Comparison of ENCODE assay signal across 1 cellular context in the genomic region with DNA sequence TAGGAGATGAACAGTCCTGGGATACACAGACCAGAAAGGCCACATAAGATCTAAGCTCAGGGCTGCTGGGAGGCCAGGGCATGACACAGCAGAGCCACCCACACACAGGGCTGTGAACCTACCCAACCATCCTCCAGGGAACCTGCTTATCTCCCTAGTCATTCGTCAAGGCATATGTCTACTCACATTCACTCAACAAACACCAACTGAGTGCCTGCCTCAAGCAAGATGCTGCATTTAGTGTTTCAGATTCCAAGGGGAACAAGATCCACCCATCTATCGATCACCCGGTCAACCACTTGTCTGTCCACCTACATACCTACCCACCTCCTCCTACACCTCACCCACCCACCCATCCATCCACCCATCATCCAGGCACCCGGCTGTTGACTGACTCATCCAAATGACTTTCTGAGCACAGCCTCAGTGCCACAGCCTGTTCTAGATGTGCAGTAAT.
TF ChIP-seq lines count a peak whose summit lies in the region.

No MANE protein-coding gene starts in this region.

TF ChIP-seq in K562, 482 proteins besides CTCF, POLR2A, EP300 and RAD21 (continued from another document and continues in another):
- TF ChIP-seq, protein P1, sequence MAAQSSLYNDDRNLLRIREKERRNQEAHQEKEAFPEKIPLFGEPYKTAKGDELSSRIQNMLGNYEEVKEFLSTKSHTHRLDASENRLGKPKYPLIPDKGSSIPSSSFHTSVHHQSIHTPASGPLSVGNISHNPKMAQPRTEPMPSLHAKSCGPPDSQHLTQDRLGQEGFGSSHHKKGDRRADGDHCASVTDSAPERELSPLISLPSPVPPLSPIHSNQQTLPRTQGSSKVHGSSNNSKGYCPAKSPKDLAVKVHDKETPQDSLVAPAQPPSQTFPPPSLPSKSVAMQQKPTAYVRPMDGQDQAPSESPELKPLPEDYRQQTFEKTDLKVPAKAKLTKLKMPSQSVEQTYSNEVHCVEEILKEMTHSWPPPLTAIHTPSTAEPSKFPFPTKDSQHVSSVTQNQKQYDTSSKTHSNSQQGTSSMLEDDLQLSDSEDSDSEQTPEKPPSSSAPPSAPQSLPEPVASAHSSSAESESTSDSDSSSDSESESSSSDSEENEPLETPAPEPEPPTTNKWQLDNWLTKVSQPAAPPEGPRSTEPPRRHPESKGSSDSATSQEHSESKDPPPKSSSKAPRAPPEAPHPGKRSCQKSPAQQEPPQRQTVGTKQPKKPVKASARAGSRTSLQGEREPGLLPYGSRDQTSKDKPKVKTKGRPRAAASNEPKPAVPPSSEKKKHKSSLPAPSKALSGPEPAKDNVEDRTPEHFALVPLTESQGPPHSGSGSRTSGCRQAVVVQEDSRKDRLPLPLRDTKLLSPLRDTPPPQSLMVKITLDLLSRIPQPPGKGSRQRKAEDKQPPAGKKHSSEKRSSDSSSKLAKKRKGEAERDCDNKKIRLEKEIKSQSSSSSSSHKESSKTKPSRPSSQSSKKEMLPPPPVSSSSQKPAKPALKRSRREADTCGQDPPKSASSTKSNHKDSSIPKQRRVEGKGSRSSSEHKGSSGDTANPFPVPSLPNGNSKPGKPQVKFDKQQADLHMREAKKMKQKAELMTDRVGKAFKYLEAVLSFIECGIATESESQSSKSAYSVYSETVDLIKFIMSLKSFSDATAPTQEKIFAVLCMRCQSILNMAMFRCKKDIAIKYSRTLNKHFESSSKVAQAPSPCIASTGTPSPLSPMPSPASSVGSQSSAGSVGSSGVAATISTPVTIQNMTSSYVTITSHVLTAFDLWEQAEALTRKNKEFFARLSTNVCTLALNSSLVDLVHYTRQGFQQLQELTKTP (IDR thresholded peaks at IDR 0.05; ENCODE audit: low read depth in 1 of 2, partially characterized antibody in 2 of 2): no peak
- no peak for TF ChIP-seq ILK (tag; IDR thresholded peaks at IDR 0.05; ENCODE audit: borderline replicate concordance, low read depth)
- TF ChIP-seq HSF4 (CRISPR knock-in tag; IDR thresholded peaks at IDR 0.05; ENCODE audit: borderline replicate concordance): no peak
- TF ChIP-seq CXXC5 (CRISPR knock-in tag; IDR thresholded peaks at IDR 0.05): peak; percentile 22; the same call in 1 of the 2 replicates
- peak; percentile 28; the same call in 1 of the 2 replicates for TF ChIP-seq TAL1 (IDR thresholded peaks at IDR 0.05)
- TF ChIP-seq HDGF (IDR thresholded peaks at IDR 0.05): peak; percentile 81
- 0 out of 2 replicates have a peak, but pooled peaks have one; percentile 26 for TF ChIP-seq TEAD4 (IDR thresholded peaks at IDR 0.05; ENCODE audit: low read length)
- TF ChIP-seq TEAD4 (CRISPR knock-in tag; IDR thresholded peaks at IDR 0.05; ENCODE audit: borderline replicate concordance): no peak
- TF ChIP-seq, protein P2, sequence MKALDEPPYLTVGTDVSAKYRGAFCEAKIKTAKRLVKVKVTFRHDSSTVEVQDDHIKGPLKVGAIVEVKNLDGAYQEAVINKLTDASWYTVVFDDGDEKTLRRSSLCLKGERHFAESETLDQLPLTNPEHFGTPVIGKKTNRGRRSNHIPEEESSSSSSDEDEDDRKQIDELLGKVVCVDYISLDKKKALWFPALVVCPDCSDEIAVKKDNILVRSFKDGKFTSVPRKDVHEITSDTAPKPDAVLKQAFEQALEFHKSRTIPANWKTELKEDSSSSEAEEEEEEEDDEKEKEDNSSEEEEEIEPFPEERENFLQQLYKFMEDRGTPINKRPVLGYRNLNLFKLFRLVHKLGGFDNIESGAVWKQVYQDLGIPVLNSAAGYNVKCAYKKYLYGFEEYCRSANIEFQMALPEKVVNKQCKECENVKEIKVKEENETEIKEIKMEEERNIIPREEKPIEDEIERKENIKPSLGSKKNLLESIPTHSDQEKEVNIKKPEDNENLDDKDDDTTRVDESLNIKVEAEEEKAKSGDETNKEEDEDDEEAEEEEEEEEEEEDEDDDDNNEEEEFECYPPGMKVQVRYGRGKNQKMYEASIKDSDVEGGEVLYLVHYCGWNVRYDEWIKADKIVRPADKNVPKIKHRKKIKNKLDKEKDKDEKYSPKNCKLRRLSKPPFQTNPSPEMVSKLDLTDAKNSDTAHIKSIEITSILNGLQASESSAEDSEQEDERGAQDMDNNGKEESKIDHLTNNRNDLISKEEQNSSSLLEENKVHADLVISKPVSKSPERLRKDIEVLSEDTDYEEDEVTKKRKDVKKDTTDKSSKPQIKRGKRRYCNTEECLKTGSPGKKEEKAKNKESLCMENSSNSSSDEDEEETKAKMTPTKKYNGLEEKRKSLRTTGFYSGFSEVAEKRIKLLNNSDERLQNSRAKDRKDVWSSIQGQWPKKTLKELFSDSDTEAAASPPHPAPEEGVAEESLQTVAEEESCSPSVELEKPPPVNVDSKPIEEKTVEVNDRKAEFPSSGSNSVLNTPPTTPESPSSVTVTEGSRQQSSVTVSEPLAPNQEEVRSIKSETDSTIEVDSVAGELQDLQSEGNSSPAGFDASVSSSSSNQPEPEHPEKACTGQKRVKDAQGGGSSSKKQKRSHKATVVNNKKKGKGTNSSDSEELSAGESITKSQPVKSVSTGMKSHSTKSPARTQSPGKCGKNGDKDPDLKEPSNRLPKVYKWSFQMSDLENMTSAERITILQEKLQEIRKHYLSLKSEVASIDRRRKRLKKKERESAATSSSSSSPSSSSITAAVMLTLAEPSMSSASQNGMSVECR (CRISPR knock-in tag; IDR thresholded peaks at IDR 0.05): peak; percentile 55
- peak; percentile 89 for TF ChIP-seq MEIS2 (IDR thresholded peaks at IDR 0.05; ENCODE audit: partially characterized antibody)
- no peak for TF ChIP-seq TAF1 (IDR thresholded peaks at IDR 0.05; ENCODE audit: control insufficient read depth, extremely low read depth, insufficient read depth, low read length, severe bottlenecking)
- TF ChIP-seq, protein P3, sequence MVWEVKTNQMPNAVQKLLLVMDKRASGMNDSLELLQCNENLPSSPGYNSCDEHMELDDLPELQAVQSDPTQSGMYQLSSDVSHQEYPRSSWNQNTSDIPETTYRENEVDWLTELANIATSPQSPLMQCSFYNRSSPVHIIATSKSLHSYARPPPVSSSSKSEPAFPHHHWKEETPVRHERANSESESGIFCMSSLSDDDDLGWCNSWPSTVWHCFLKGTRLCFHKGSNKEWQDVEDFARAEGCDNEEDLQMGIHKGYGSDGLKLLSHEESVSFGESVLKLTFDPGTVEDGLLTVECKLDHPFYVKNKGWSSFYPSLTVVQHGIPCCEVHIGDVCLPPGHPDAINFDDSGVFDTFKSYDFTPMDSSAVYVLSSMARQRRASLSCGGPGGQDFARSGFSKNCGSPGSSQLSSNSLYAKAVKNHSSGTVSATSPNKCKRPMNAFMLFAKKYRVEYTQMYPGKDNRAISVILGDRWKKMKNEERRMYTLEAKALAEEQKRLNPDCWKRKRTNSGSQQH (CRISPR knock-in tag; IDR thresholded peaks at IDR 0.05): no peak
- TF ChIP-seq, protein P4, sequence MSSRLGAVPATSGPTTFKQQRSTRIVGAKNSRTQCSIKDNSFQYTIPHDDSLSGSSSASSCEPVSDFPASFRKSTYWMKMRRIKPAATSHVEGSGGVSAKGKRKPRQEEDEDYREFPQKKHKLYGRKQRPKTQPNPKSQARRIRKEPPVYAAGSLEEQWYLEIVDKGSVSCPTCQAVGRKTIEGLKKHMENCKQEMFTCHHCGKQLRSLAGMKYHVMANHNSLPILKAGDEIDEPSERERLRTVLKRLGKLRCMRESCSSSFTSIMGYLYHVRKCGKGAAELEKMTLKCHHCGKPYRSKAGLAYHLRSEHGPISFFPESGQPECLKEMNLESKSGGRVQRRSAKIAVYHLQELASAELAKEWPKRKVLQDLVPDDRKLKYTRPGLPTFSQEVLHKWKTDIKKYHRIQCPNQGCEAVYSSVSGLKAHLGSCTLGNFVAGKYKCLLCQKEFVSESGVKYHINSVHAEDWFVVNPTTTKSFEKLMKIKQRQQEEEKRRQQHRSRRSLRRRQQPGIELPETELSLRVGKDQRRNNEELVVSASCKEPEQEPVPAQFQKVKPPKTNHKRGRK (tag; IDR thresholded peaks at IDR 0.05): no peak
- peak; percentile 54; the same call in 1 of the 2 replicates for TF ChIP-seq NBN (IDR thresholded peaks at IDR 0.05; ENCODE audit: low read depth)
- TF ChIP-seq EHMT2 (IDR thresholded peaks at IDR 0.05): peak; percentile 80
- TF ChIP-seq KHSRP (IDR thresholded peaks at IDR 0.05): no peak
- 0 out of 2 replicates have a peak, but pooled peaks have one; percentile 36 for TF ChIP-seq HLTF (IDR thresholded peaks at IDR 0.05)
- TF ChIP-seq HMG20A (CRISPR knock-in tag; conservative IDR thresholded peaks at IDR 0.05): no peak
- TF ChIP-seq, protein P5, sequence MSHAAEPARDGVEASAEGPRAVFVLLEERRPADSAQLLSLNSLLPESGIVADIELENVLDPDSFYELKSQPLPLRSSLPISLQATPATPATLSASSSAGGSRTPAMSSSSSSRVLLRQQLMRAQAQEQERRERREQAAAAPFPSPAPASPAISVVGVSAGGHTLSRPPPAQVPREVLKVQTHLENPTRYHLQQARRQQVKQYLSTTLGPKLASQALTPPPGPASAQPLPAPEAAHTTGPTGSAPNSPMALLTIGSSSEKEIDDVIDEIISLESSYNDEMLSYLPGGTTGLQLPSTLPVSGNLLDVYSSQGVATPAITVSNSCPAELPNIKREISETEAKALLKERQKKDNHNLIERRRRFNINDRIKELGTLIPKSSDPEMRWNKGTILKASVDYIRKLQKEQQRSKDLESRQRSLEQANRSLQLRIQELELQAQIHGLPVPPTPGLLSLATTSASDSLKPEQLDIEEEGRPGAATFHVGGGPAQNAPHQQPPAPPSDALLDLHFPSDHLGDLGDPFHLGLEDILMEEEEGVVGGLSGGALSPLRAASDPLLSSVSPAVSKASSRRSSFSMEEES (CRISPR knock-in tag; IDR thresholded peaks at IDR 0.05): no peak
- TF ChIP-seq ZNF507 (tag; conservative IDR thresholded peaks at IDR 0.05): no peak
- no peak for TF ChIP-seq NR3C1 (CRISPR knock-in tag; IDR thresholded peaks at IDR 0.05)
- TF ChIP-seq DPF2 (IDR thresholded peaks at IDR 0.05): peak; percentile 87
- TF ChIP-seq ZNF561 (CRISPR knock-in tag; conservative IDR thresholded peaks at IDR 0.05): no peak
- TF ChIP-seq, protein P6, sequence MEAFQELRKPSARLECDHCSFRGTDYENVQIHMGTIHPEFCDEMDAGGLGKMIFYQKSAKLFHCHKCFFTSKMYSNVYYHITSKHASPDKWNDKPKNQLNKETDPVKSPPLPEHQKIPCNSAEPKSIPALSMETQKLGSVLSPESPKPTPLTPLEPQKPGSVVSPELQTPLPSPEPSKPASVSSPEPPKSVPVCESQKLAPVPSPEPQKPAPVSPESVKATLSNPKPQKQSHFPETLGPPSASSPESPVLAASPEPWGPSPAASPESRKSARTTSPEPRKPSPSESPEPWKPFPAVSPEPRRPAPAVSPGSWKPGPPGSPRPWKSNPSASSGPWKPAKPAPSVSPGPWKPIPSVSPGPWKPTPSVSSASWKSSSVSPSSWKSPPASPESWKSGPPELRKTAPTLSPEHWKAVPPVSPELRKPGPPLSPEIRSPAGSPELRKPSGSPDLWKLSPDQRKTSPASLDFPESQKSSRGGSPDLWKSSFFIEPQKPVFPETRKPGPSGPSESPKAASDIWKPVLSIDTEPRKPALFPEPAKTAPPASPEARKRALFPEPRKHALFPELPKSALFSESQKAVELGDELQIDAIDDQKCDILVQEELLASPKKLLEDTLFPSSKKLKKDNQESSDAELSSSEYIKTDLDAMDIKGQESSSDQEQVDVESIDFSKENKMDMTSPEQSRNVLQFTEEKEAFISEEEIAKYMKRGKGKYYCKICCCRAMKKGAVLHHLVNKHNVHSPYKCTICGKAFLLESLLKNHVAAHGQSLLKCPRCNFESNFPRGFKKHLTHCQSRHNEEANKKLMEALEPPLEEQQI (IDR thresholded peaks at IDR 0.05): no peak
- TF ChIP-seq POLR2AphosphoS5 (IDR thresholded peaks at IDR 0.05; ENCODE audit: control insufficient read depth, insufficient read depth, low read depth, low read length): peak; percentile 61; the same call in 1 of the 2 replicates
- TF ChIP-seq ZNF785 (CRISPR knock-in tag; IDR thresholded peaks at IDR 0.05): no peak
- TF ChIP-seq, protein P7, sequence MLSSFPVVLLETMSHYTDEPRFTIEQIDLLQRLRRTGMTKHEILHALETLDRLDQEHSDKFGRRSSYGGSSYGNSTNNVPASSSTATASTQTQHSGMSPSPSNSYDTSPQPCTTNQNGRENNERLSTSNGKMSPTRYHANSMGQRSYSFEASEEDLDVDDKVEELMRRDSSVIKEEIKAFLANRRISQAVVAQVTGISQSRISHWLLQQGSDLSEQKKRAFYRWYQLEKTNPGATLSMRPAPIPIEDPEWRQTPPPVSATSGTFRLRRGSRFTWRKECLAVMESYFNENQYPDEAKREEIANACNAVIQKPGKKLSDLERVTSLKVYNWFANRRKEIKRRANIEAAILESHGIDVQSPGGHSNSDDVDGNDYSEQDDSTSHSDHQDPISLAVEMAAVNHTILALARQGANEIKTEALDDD (IDR thresholded peaks at IDR 0.05): peak; percentile 77; the same call in 1 of the 2 replicates
- 0 out of 4 replicates have a peak, but pooled peaks of 1 of the 2 experiments have one; percentile 33 for TF ChIP-seq TBL1XR1 (IDR thresholded peaks at IDR 0.05; ENCODE audit: low read length in 2 of 2)
- TF ChIP-seq ZSCAN32 (CRISPR knock-in tag; IDR thresholded peaks at IDR 0.05): no peak
- TF ChIP-seq ZFX (CRISPR knock-in tag; IDR thresholded peaks at IDR 0.05): no peak
